In genomic region chr12:72276212-72276865, GRCh38 we compare ENCODE assay signal across 26 cellular contexts. TPM values are rescaled to one million over a fixed set of nuclear protein-coding genes. Genes with fewer than 3 reads are reported as not detected.
DNase-seq lines count a peak whose midpoint lies in the region; ATAC-seq and TF ChIP-seq lines count a peak whose summit lies in the region.
"Had no signal": no experiment of that assay in that cellular context is flagged by ENCODE, and none has a peak within 500 bp of the region (broad histone marks: within the 10 kb centered on the region; RNA-seq: fewer than 3 reads in every experiment).

No MANE protein-coding gene starts in this region.

- H3K27ac ChIP-seq in A673 (ENCODE audit: low read depth, low read length, poor library complexity, severe bottlenecking) (no peak overlapping the region), RWPE1 (no peak overlapping the region)
- H3K27ac ChIP-seq: PC-9, sigmoid colon, SJCRH30 had no signal

- H3K9me3 ChIP-seq in A673 (ENCODE audit: low read depth, low read length, poor library complexity, severe bottlenecking) (no peaks in the 10 kb centered on the region), adipocyte (ENCODE audit: control insufficient read depth, low read length) (no peaks in the 10 kb centered on the region)
- H3K9me3 ChIP-seq: gastrocnemius medialis, sigmoid colon, SJCRH30, testis had no signal

- DNase-seq in A673 (ENCODE audit: low spot score) (no peak), ELR (ENCODE audit: low read depth) (peak; percentile 42), adipocyte (ENCODE audit: low read depth) (no peak), kidney epithelial cell (ENCODE audit: low read depth) (no peak), RWPE1 (ENCODE audit: low spot score) (no peak), GM19238 (ENCODE audit: insufficient read length, low spot score) (no peak)
- DNase-seq: activated CD4-positive, alpha-beta memory T cell treated with anti-CD3 and anti-CD28 coated beads for 36 hours; activated CD4-positive, CD25-positive, alpha-beta regulatory T cell; activated naive CD4-positive, alpha-beta T cell; amygdala; CD4-positive, CD25-positive, alpha-beta regulatory T cell; DMS79; erythroblast; gastrocnemius medialis; mesenchymal stem cell; naive B cell; NCI-H1436; NCI-H82; PC-9; sigmoid colon; SJCRH30; testis had no signal

- H3K4me3 ChIP-seq in A673 (ENCODE audit: low read depth, low read length, poor library complexity, severe bottlenecking) (peak overlapping the region; percentile 80), adipocyte (ENCODE audit: low read length) (peak overlapping the region; percentile 93), kidney epithelial cell (ENCODE audit: low read depth, low read length) (peak overlapping the region; percentile 96)
- H3K4me3 ChIP-seq: gastrocnemius medialis, PC-9, sigmoid colon, SJCRH30, testis had no signal

- H3K36me3 ChIP-seq in A673 (ENCODE audit: insufficient read depth, low read length, poor library complexity, severe bottlenecking) = no peaks in the 10 kb centered on the region
- no peaks in the 10 kb centered on the region for H3K36me3 ChIP-seq in adipocyte (ENCODE audit: control insufficient read depth, insufficient read depth, low read length, severe bottlenecking)
- no peaks in the 10 kb centered on the region for H3K36me3 ChIP-seq in kidney epithelial cell (ENCODE audit: control insufficient read depth, insufficient read depth, low read length)
- H3K36me3 ChIP-seq: gastrocnemius medialis, sigmoid colon, SJCRH30 had no signal

- H3K4me1 ChIP-seq in A673 (ENCODE audit: insufficient read depth, low read length, poor library complexity, severe bottlenecking) (peaks cover 15% of the 10 kb centered on the region), adipocyte (ENCODE audit: control insufficient read depth, insufficient read depth, low read length) (peaks cover 31% of the 10 kb centered on the region)
- H3K4me1 ChIP-seq: SJCRH30, testis had no signal

- BruUV-seq in A673 (replicated peaks; lab: Mats Ljungman, UMichigan) = no TSS peak

- H3K27me3 ChIP-seq in A673 (replicated peaks; ENCODE audit: insufficient read depth, low read depth, low read length, poor library complexity) = no peaks in the 10 kb centered on the region
- H3K27me3 ChIP-seq in adipocyte (replicated peaks; ENCODE audit: control insufficient read depth, insufficient read depth, low read length) = peaks cover 14% of the 10 kb centered on the region
- H3K27me3 ChIP-seq in kidney epithelial cell (ENCODE audit: control insufficient read depth, insufficient read depth, low read length) = no peaks in the 10 kb centered on the region
- H3K27me3 ChIP-seq: SJCRH30, testis had no signal

- ATAC-seq in GM21619 (IDR thresholded peaks at IDR 0.05; ENCODE audit: unreplicated experiment) (no peak), GM21381 (IDR thresholded peaks at IDR 0.05; ENCODE audit: unreplicated experiment) (no peak)
- ATAC-seq: gastrocnemius medialis; HepG2; stimulated activated effector memory CD8-positive, alpha-beta T cell treated with anti-CD3 and anti-CD28 coated beads, Interleukin-12 subunit alpha, Interleukin-12 subunit beta, amount 100 ng/mL, for 72 hours had no signal

- TF ChIP-seq CTCF in A673 (conservative IDR thresholded peaks at IDR 0.05; ENCODE audit: low read depth, low read length) (no peak), kidney epithelial cell (IDR thresholded peaks at IDR 0.05; ENCODE audit: insufficient read depth, low read length, poor library complexity, severe bottlenecking) (no peak), RWPE1 (conservative IDR thresholded peaks at IDR 0.05; ENCODE audit: low read depth) (no peak)

- H3K9ac ChIP-seq in adipocyte (ENCODE audit: low read length) = peak overlapping the region; percentile 82

- CTCF ChIA-PET in A673 (lab: Charles Lee) = no interaction called here
- CTCF ChIA-PET in RWPE1 (lab: Yijun Ruan, JAX) = no interaction called here

- intact Hi-C loops in A673 (cut with micrococcal nuclease; ENCODE audit: unreplicated experiment) = loop anchor here (10.0 kb wide), 1 partner anchor 492 kb away; no protein-coding TSS in a partner anchor

- POLR2A ChIA-PET in A673 (lab: Charles Lee; ENCODE audit: low non-redundant PET) = no interaction called here
- POLR2A ChIA-PET in RWPE1 (lab: Yijun Ruan, JAX; ENCODE audit: low non-redundant PET) = no interaction called here

RNA-seq across cellular contexts. Expression of gene TRHDE, which starts 4.2 kb away (rescaled TPM):
- total RNA-seq in A673 (2021) (17.6 and 24.5 TPM in 2 replicates), kidney epithelial cell (5.6 and 5.8 TPM in 2 replicates)
- total RNA-seq: activated CD4-positive, alpha-beta memory T cell treated with anti-CD3 and anti-CD28 coated beads for 36 hours; CD4-positive, CD25-positive, alpha-beta regulatory T cell; HepG2 had no signal
